Comparison of ENCODE assay signal across 1 cellular context in genomic region chr4:38980903-38981676, GRCh38.
TF ChIP-seq lines count a peak whose summit lies in the region.

No MANE protein-coding gene starts in this region.

TF ChIP-seq in HepG2, 621 proteins besides CTCF, POLR2A, EP300 and RAD21 (continued from another document):
- no peak for TF ChIP-seq ZBTB2 (CRISPR knock-in tag; IDR thresholded peaks at IDR 0.05; ENCODE audit: low read depth)
- TF ChIP-seq RFXANK (CRISPR knock-in tag; IDR thresholded peaks at IDR 0.05) = no peak
- no peak for TF ChIP-seq PBX2 (CRISPR knock-in tag; IDR thresholded peaks at IDR 0.05)
- no peak for TF ChIP-seq ZNF563 (CRISPR knock-in tag; IDR thresholded peaks at IDR 0.05)
- TF ChIP-seq ATF6 (CRISPR knock-in tag; conservative IDR thresholded peaks at IDR 0.05) = no peak
